Comparison of ENCODE assay signal across 9 cellular contexts in the genomic region with DNA sequence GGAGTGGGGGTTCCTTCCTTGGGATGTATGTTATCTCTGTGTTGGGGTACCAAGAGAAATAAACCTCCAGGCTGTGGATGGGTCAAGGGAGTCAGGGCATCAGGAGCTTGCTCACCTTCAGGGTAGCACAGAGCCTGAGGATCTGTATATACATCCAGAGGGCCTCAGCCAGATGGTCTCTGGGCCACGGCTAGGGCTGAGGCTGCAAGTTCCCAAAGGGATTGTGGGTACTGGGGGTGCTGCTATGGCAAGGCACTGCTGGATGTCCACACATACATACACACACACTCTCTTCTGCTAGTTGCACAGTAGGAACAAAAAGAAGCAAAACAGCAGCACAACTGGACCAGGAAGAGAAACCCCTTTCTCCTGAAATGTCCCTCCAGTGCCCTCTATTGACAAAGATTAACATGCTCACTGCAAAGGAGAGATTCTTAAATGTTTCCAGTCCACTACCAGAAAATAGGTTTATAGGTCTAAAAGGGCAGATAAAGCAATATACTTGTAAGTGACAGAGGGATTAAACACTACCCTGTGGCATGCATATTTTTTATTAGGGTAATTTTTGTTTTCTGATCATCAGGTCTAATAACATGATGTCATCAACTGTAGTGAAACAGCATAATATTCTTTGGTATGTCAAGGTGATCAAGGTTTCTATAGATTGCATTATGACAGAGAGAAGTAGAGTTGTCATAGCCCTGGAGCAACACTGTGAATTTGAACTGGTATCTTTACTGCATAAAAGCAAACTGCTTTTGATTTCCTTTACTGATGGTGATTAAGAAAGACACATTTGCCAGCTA. TPM values are rescaled to one million over a fixed set of nuclear protein-coding genes. Genes with fewer than 3 reads are reported as not detected.
DNase-seq lines count a peak whose midpoint lies in the region; ATAC-seq and TF ChIP-seq lines count a peak whose summit lies in the region.
"Had no signal": no experiment of that assay in that cellular context is flagged by ENCODE, and none has a peak within 500 bp of the region (broad histone marks: within the 10 kb centered on the region; RNA-seq: fewer than 3 reads in every experiment).

No MANE protein-coding gene starts in this region.

- DNase-seq in cardiac muscle cell (ENCODE audit: low read depth in 1 of 2, low spot score in 1 of 2), result peak; percentile 34 to 55
- DNase-seq in Right ventricle myocardium inferior (ENCODE audit: missing footprints), result no peak
- DNase-seq in endothelial cell (ENCODE audit: low spot score), result peak; percentile 6
- no peak for DNase-seq in T-helper 2 cell
- no peak for DNase-seq in NCI-H2196 (lab: John Stamatoyannopoulos, UW; ENCODE audit: unreplicated experiment)
- DNase-seq in NCI-H2227 (lab: John Stamatoyannopoulos, UW; ENCODE audit: unreplicated experiment), result no peak
- DNase-seq in activated CD8-positive, alpha-beta T cell treated with anti-CD3 and anti-CD28 coated beads for 36 hours, result no peak

- CTCF ChIA-PET in activated CD8-positive, alpha-beta T cell treated with anti-CD3 and anti-CD28 coated beads for 36 hours (lab: Charles Lee), result no interaction called here

- no peak overlapping the region for H3K4me3 ChIP-seq in cardiac muscle cell

- no peak overlapping the region for H3K4me3 Mint-ChIP-seq in endothelial cell (ENCODE audit: unreplicated experiment)
- no peak overlapping the region for H3K4me3 Mint-ChIP-seq in activated CD8-positive, alpha-beta T cell treated with anti-CD3 and anti-CD28 coated beads for 36 hours

- H3K4me1 Mint-ChIP-seq in endothelial cell (ENCODE audit: unreplicated experiment), result no peaks in the 10 kb centered on the region
- H3K4me1 Mint-ChIP-seq in activated CD8-positive, alpha-beta T cell treated with anti-CD3 and anti-CD28 coated beads for 36 hours (ENCODE audit: low read depth), result no peaks in the 10 kb centered on the region

- H3K27ac ChIP-seq in cardiac muscle cell, result no peak overlapping the region
- H3K27ac ChIP-seq: neutrophil had no signal

- H3K4me1 ChIP-seq in cardiac muscle cell (ENCODE audit: low read depth), result no peaks in the 10 kb centered on the region

- POLR2A ChIA-PET in activated CD8-positive, alpha-beta T cell treated with anti-CD3 and anti-CD28 coated beads for 36 hours (lab: Charles Lee), result no interaction called here

- TF ChIP-seq CTCF in cardiac muscle cell (IDR thresholded peaks at IDR 0.05; ENCODE audit: low read depth, low read length) (peak; percentile 51), LNCAP (IDR thresholded peaks at IDR 0.05) (peak; percentile 80), endothelial cell (IDR thresholded peaks at IDR 0.05; ENCODE audit: unreplicated experiment) (no peak)
- TF ChIP-seq CTCF in activated CD8-positive, alpha-beta T cell treated with anti-CD3 and anti-CD28 coated beads for 36 hours (IDR thresholded peaks at IDR 0.05), result no peak

- H3K36me3 ChIP-seq in cardiac muscle cell, result no peaks in the 10 kb centered on the region
- H3K36me3 ChIP-seq: neutrophil had no signal

- no peaks in the 10 kb centered on the region for H3K27me3 ChIP-seq in cardiac muscle cell
- H3K27me3 ChIP-seq: neutrophil had no signal

- H3K9me3 Mint-ChIP-seq in endothelial cell (ENCODE audit: unreplicated experiment), result no peaks in the 10 kb centered on the region
- no peaks in the 10 kb centered on the region for H3K9me3 Mint-ChIP-seq in activated CD8-positive, alpha-beta T cell treated with anti-CD3 and anti-CD28 coated beads for 36 hours

- H3K27ac Mint-ChIP-seq in endothelial cell (ENCODE audit: unreplicated experiment), result no peak overlapping the region
- no peak overlapping the region for H3K27ac Mint-ChIP-seq in activated CD8-positive, alpha-beta T cell treated with anti-CD3 and anti-CD28 coated beads for 36 hours

- no peak for ATAC-seq in Right ventricle myocardium inferior
- ATAC-seq in activated CD8-positive, alpha-beta T cell treated with anti-CD3 and anti-CD28 coated beads for 36 hours, result no peak

- H3K36me3 Mint-ChIP-seq in endothelial cell (ENCODE audit: low read depth, unreplicated experiment), result no peaks in the 10 kb centered on the region
- H3K36me3 Mint-ChIP-seq in activated CD8-positive, alpha-beta T cell treated with anti-CD3 and anti-CD28 coated beads for 36 hours (ENCODE audit: low read depth), result no peaks in the 10 kb centered on the region

- intact Hi-C loops in Right ventricle myocardium inferior (cut with DNase I), result loop anchor here (5.0 kb wide), 1 partner anchor 203 kb away; no protein-coding TSS in a partner anchor
- intact Hi-C loops in activated CD8-positive, alpha-beta T cell treated with anti-CD3 and anti-CD28 coated beads for 36 hours (cut with micrococcal nuclease), result no loop called here

- H3K27me3 Mint-ChIP-seq in endothelial cell (ENCODE audit: unreplicated experiment), result no peaks in the 10 kb centered on the region
- H3K27me3 Mint-ChIP-seq in activated CD8-positive, alpha-beta T cell treated with anti-CD3 and anti-CD28 coated beads for 36 hours, result no peaks in the 10 kb centered on the region

- no peaks in the 10 kb centered on the region for H3K9me3 ChIP-seq in cardiac muscle cell (ENCODE audit: low read depth)
- H3K9me3 ChIP-seq: neutrophil had no signal

RNA-seq across cellular contexts. Expression of a gene that starts 56.3 kb away (rescaled TPM):
- total RNA-seq in cardiac muscle cell (31.4 and 44.9 TPM in 2 replicates), Right ventricle myocardium inferior (9.3 TPM), endothelial cell (ENCODE audit: unreplicated experiment) (2.4 TPM)
- 13.5 and 17.6 TPM in 2 replicates for polyA plus RNA-seq in cardiac muscle cell
- not detected for total RNA-seq in activated CD8-positive, alpha-beta T cell treated with anti-CD3 and anti-CD28 coated beads for 36 hours

Comparison
In these comparisons a context has a peak if more than half of its experiments do, and no peak if none do; other contexts are left out.
1. DNase-seq: peak in cardiac muscle cell (2 of 2) and endothelial cell (single experiment); none in Right ventricle myocardium inferior (single experiment), T-helper 2 cell (0 of 5), NCI-H2196 (single experiment), NCI-H2227 (single experiment) and activated CD8-positive, alpha-beta T cell treated with anti-CD3 and anti-CD28 coated beads for 36 hours (single experiment).
2. CTCF ChIP-seq: peak in cardiac muscle cell (single experiment) and LNCAP (single experiment); none in endothelial cell (single experiment) and activated CD8-positive, alpha-beta T cell treated with anti-CD3 and anti-CD28 coated beads for 36 hours (single experiment).